19 cellular contexts compared by ENCODE assay signal in the genomic region with DNA sequence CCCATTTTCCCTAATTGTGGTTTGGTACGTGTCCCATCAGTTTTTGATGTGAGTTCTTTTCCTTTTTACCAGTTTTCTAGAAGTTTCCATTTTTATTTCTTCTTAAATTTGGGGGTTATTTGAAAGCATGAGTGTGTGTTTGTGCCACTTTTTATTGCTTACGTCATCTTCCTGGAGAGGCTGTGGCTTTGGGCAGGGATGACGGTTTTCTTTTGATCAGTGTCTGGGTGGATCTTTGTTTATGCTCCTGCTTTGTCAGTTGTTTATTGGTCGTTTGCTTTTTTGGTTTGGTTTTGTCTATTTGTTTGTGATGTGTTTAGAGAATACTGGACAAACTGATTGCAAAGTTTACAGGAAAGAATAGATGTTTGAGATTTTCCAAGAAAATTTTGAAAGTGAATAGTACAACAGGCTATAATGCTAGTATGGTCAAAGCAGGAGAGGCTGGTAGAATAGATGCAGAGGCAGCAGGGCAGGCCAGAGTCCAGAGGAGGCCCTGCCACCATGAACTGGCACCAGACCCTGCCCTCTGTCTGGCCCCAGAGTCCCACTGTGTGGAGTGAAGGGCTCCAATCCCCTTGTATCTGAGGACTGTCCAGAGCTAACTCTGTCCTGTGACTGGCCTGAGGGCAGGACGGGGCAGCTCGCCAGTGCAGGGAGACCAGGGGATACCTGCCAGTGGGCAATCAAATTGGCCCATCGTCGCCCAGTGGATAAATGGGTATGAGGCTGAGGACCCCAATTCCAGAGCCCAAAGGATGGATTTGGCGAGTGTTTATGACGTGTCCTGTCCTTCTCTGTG. TPM values are rescaled to one million over a fixed set of nuclear protein-coding genes. Genes with fewer than 3 reads are reported as not detected.
DNase-seq lines count a peak whose midpoint lies in the region; FAIRE-seq lines count a peak whose summit lies in the region.
"Had no signal": no experiment of that assay in that cellular context is flagged by ENCODE, and none has a peak within 500 bp of the region (broad histone marks: within the 10 kb centered on the region; RNA-seq: fewer than 3 reads in every experiment).

No MANE protein-coding gene starts in this region.

- H3K4me1 ChIP-seq in BLaER1: peaks cover 15% of the 10 kb centered on the region
- H3K4me1 ChIP-seq: adrenal gland, esophagus muscularis mucosa, transverse colon had no signal

- H3K36me3 ChIP-seq in BLaER1: no peaks in the 10 kb centered on the region
- H3K36me3 ChIP-seq: adrenal gland, esophagus muscularis mucosa, transverse colon had no signal

- no peak overlapping the region for H3K9ac ChIP-seq in BLaER1

- H4K20me1 ChIP-seq in BLaER1: no peaks in the 10 kb centered on the region

- DNase-seq in AG08396 (ENCODE audit: low spot score) (peak; percentile 57), RPMI7951 (ENCODE audit: low read depth) (peak; percentile 64), fibroblast of gingiva (ENCODE audit: low read depth) (peak; percentile 58), NCI-H2171 (lab: John Stamatoyannopoulos, UW) (no peak), NOMO-1 treated with dmso at 0.1 percent for 144 hours (lab: John Stamatoyannopoulos, UW; ENCODE audit: unreplicated experiment) (no peak), urothelium cell line (ENCODE audit: low spot score) (no peak), NCI-H524 (lab: John Stamatoyannopoulos, UW) (no peak)
- DNase-seq: adrenal gland; C1 segment of cervical spinal cord; head of caudate nucleus; HFFc6; NCI-H146; NK-92 treated with Interleukin-12 subunit alpha and Interleukin-12 subunit beta, amount 100 ng/mL, for 24 hours; stimulated activated CD4-positive, alpha-beta T cell treated with anti-CD3 and anti-CD28 coated beads, Interleukin-12 subunit alpha, Interleukin-12 subunit beta, amount 100 ng/mL, for 4 hours; stimulated activated naive B cell treated with anti-CD40 and anti-IgM and Interleukin-4, amounts not matched to agents 10 μg/mL and 1 μg/mL and 100 μg/mL, for 72 hours; transverse colon had no signal

- peaks cover 9% of the 10 kb centered on the region for H3K9me3 ChIP-seq in BLaER1
- H3K9me3 ChIP-seq: adrenal gland, transverse colon had no signal

- no peaks in the 10 kb centered on the region for H3K27me3 ChIP-seq in BLaER1

- H3K4me3 ChIP-seq in BLaER1: no peak overlapping the region
- H3K4me3 ChIP-seq: adrenal gland, esophagus muscularis mucosa, transverse colon had no signal

- H3K4me2 ChIP-seq in BLaER1: peak overlapping the region; percentile 70

- no peak for FAIRE-seq in urothelium cell line (lab: Jason Lieb, UNC)
- FAIRE-seq: HTR-8/SVneo had no signal

- peak overlapping the region; percentile 51 for H3K27ac ChIP-seq in BLaER1
- H3K27ac ChIP-seq: adrenal gland, esophagus muscularis mucosa, transverse colon had no signal

RNA-seq across cellular contexts. Expression of a gene that starts 23.4 kb away (rescaled TPM):
- 63.7 and 65.5 TPM in 2 replicates for total RNA-seq in RPMI7951 (2014; rRNA removed; shearing (Covaris generic))

Comparison
In these comparisons a context has a peak if more than half of its experiments do, and no peak if none do; other contexts are left out.
1. DNase-seq: peak in AG08396 (single experiment), RPMI7951 (single experiment) and fibroblast of gingiva (single experiment); none in NCI-H2171 (single experiment), NOMO-1 treated with dmso at 0.1 percent for 144 hours (single experiment), urothelium cell line (single experiment) and NCI-H524 (0 of 2).